Comparison of ENCODE assay signal across 24 cellular contexts in the genomic region with DNA sequence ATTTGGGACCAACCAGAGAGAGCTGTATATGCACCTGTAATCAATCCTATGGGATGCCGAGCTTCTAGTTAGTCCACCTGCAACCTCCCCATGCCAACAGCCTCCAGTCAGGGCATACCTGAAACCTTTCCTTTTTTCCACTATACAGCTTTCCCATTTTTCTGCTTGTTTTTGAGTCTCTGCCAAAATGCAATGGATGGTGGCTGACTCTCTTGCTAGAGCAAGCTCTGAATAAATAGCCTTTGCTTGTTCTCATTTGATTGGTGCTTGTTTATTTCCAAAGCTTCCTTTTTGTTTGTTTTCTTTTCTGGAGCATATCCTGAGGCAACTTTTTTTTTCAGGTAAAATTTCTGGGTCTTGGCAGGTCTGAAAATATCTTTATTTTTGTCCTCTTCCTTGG. TPM values are rescaled to one million over a fixed set of nuclear protein-coding genes. Genes with fewer than 3 reads are reported as not detected.
DNase-seq lines count a peak whose midpoint lies in the region; ATAC-seq, FAIRE-seq and TF ChIP-seq lines count a peak whose summit lies in the region.
"Had no signal": no experiment of that assay in that cellular context is flagged by ENCODE, and none has a peak within 500 bp of the region (broad histone marks: within the 10 kb centered on the region; RNA-seq: fewer than 3 reads in every experiment).

No MANE protein-coding gene starts in this region.

- peaks cover 2% of the 10 kb centered on the region for H3K27me3 Mint-ChIP-seq in T-helper 2 cell treated with Interferon-gamma antibody and Interleukin-4, amounts not matched to agents 5 μg/mL and 100 μg/mL, for 36 hours (ENCODE audit: low read depth)
- no peaks in the 10 kb centered on the region for H3K27me3 Mint-ChIP-seq in naive thymus-derived CD8-positive, alpha-beta T cell
- H3K27me3 Mint-ChIP-seq: naive B cell had no signal

- TF ChIP-seq POLR2A in A549 (IDR thresholded peaks at IDR 0.05; ENCODE audit: low read length) (no peak), endothelial cell of umbilical vein (IDR thresholded peaks at IDR 0.05; ENCODE audit: low read depth, low read length) (no peak)

- H3K27ac ChIP-seq in A549 (peak overlapping the region; percentile 60 to 82; a peak in 5 of 6 replicates), endothelial cell of umbilical vein (ENCODE audit: insufficient read depth, low read depth, low read length) (peak overlapping the region; percentile 73), rectal smooth muscle tissue (ENCODE audit: low read depth, low read length) (peak overlapping the region; percentile 27)
- H3K27ac ChIP-seq: HL-60 had no signal

- H3K36me3 ChIP-seq in endothelial cell of umbilical vein (ENCODE audit: control insufficient read depth in 2 of 2, extremely low read depth in 1 of 2, insufficient read depth in 2 of 2, low read length in 2 of 2) (no peaks in the 10 kb centered on the region), rectal smooth muscle tissue (ENCODE audit: control insufficient read depth, insufficient read depth, low read length) (no peaks in the 10 kb centered on the region)
- H3K36me3 ChIP-seq: heart left ventricle, tibial nerve had no signal

- H3K4me1 ChIP-seq in A549 = peaks cover 30% of the 10 kb centered on the region
- H3K4me1 ChIP-seq in endothelial cell of umbilical vein (ENCODE audit: control insufficient read depth, extremely low read depth, insufficient read depth, low read length) = peaks cover 26% of the 10 kb centered on the region
- H3K4me1 ChIP-seq in rectal smooth muscle tissue (ENCODE audit: control insufficient read depth, insufficient read depth, low read length) = peaks cover 9% of the 10 kb centered on the region

- no peaks in the 10 kb centered on the region for H3K36me3 Mint-ChIP-seq in T-helper 2 cell treated with Interferon-gamma antibody and Interleukin-4, amounts not matched to agents 5 μg/mL and 100 μg/mL, for 36 hours (ENCODE audit: low read depth)
- H3K36me3 Mint-ChIP-seq in naive thymus-derived CD8-positive, alpha-beta T cell = peaks cover 0 to 15% (median 0%) of the 10 kb centered on the region in 3 donors

- H2AFZ ChIP-seq in endothelial cell of umbilical vein (ENCODE audit: low read depth, low read length) = no peak overlapping the region

- H3K4me3 ChIP-seq in A549 (no peak overlapping the region), endothelial cell of umbilical vein (replicated peaks in 1 of 3; ENCODE audit: insufficient read depth in 1 of 3, low read depth in 1 of 3, low read length in 3 of 3) (no peak overlapping the region), rectal smooth muscle tissue (ENCODE audit: low read length) (no peak overlapping the region)
- H3K4me3 ChIP-seq: heart left ventricle, lung, tibial nerve had no signal

- no peaks in the 10 kb centered on the region for H3K79me2 ChIP-seq in endothelial cell of umbilical vein (ENCODE audit: control insufficient read depth, insufficient read depth, low read length)

- no peak overlapping the region for H3K9ac ChIP-seq in endothelial cell of umbilical vein (replicated peaks; ENCODE audit: extremely low read depth, insufficient read depth, low read length)
- H3K9ac ChIP-seq in rectal smooth muscle tissue (ENCODE audit: low read length) = no peak overlapping the region

- ATAC-seq in A549 = no peak
- ATAC-seq in naive thymus-derived CD8-positive, alpha-beta T cell = no peak
- ATAC-seq in GM18868 (IDR thresholded peaks at IDR 0.05; ENCODE audit: unreplicated experiment) = no peak
- ATAC-seq: esophagus mucosa had no signal

- DNase-seq in A549 (ENCODE audit: low read depth in 1 of 2, low spot score in 1 of 2) (no peak), M059J (ENCODE audit: low read depth) (peak; percentile 18), endothelial cell of umbilical vein (ENCODE audit: low read depth, low spot score) (no peak)
- DNase-seq in T-helper 2 cell treated with Interferon-gamma antibody and Interleukin-4, amounts not matched to agents 5 μg/mL and 100 μg/mL, for 36 hours (ENCODE audit: low spot score) = no peak
- DNase-seq in naive thymus-derived CD8-positive, alpha-beta T cell = no peak
- DNase-seq in activated CD4-positive, CD25-positive, alpha-beta regulatory T cell (lab: John Stamatoyannopoulos, UW) = no peak
- DNase-seq: activated CD4-positive, alpha-beta T cell treated with anti-CD3 and anti-CD28 coated beads for 4 hours; CD8-positive, alpha-beta memory T cell; DND-41; heart left ventricle; naive B cell; NCI-H2171; NCI-H774; posterior cingulate gyrus had no signal

- 94% methylated on average over 1 of the region's 1 CpG for WGBS in A549 (ENCODE audit: missing lambda C conversion rate)

- no peak for TF ChIP-seq EP300 in A549 (IDR thresholded peaks at IDR 0.05)

- intact Hi-C loops in endothelial cell of umbilical vein (cut with micrococcal nuclease) = loop anchor here (1.0 kb wide), 1 partner anchor 28 kb away; no protein-coding TSS in a partner anchor

- no peaks in the 10 kb centered on the region for H3K9me1 ChIP-seq in endothelial cell of umbilical vein (replicated peaks; ENCODE audit: control insufficient read depth, extremely low read depth, insufficient read depth, low read length)

- dilution Hi-C loops in endothelial cell of umbilical vein (cut with MboI; ENCODE audit: extremely low pct_ligation_motif_present, low sequenced_read_pairs) = no loop called here

- H3K27me3 ChIP-seq in endothelial cell of umbilical vein (ENCODE audit: control insufficient read depth in 2 of 2, insufficient read depth in 2 of 2, low read length in 2 of 2) = no peaks in the 10 kb centered on the region
- H3K27me3 ChIP-seq in rectal smooth muscle tissue (ENCODE audit: control insufficient read depth, insufficient read depth, low read length) = no peaks in the 10 kb centered on the region
- H3K27me3 ChIP-seq: heart left ventricle, tibial nerve had no signal

- peaks cover 1% of the 10 kb centered on the region for H3K9me3 Mint-ChIP-seq in T-helper 2 cell treated with Interferon-gamma antibody and Interleukin-4, amounts not matched to agents 5 μg/mL and 100 μg/mL, for 36 hours
- peaks cover 0 to 1% (median 0%) of the 10 kb centered on the region in 9 donors for H3K9me3 Mint-ChIP-seq in naive thymus-derived CD8-positive, alpha-beta T cell

- H3K4me1 Mint-ChIP-seq in T-helper 2 cell treated with Interferon-gamma antibody and Interleukin-4, amounts not matched to agents 5 μg/mL and 100 μg/mL, for 36 hours (ENCODE audit: low read depth) = peaks cover 2% of the 10 kb centered on the region
- H3K4me1 Mint-ChIP-seq in naive thymus-derived CD8-positive, alpha-beta T cell = peaks cover 12 to 19% (median 18%) of the 10 kb centered on the region in 4 donors
- H3K4me1 Mint-ChIP-seq: naive B cell had no signal

- peaks cover 7% of the 10 kb centered on the region for H3K9me3 ChIP-seq in A549
- H3K9me3 ChIP-seq in endothelial cell of umbilical vein (replicated peaks; ENCODE audit: control insufficient read depth, insufficient read depth, low read length) = no peaks in the 10 kb centered on the region
- H3K9me3 ChIP-seq: tibial nerve had no signal

- no peak for TF ChIP-seq RAD21 in A549 (conservative IDR thresholded peaks at IDR 0.05 in 1 of 2, IDR thresholded peaks at IDR 0.05 in 1 of 2)

- H3K4me2 ChIP-seq in A549 (peak overlapping the region; percentile 49), endothelial cell of umbilical vein (ENCODE audit: insufficient read depth, low read length) (no peak overlapping the region)

- FAIRE-seq in A549 (lab: Jason Lieb, UNC) = no peak
- FAIRE-seq in endothelial cell of umbilical vein (lab: Jason Lieb, UNC) = no peak
- FAIRE-seq: islet of Langerhans had no signal

- no TSS peak for BruUV-seq in endothelial cell of umbilical vein (replicated peaks; lab: Mats Ljungman, UMichigan)

- POLR2A ChIA-PET in A549 (lab: Yijun Ruan, JAX) = no interaction called here
- POLR2A ChIA-PET in endothelial cell of umbilical vein (lab: Charles Lee) = no interaction called here
- POLR2A ChIA-PET in naive thymus-derived CD8-positive, alpha-beta T cell (lab: Charles Lee) = no interaction called here

- CTCF ChIA-PET in A549 (lab: Yijun Ruan, JAX) = no interaction called here
- CTCF ChIA-PET in endothelial cell of umbilical vein (lab: Charles Lee) = interaction anchor here (1.2 to 1.6 kb wide), 2 partner anchors 25 to 269 kb away, joined by 3 to 5 read pairs; no protein-coding TSS in a partner anchor

- no peak overlapping the region for H3K4me3 Mint-ChIP-seq in T-helper 2 cell treated with Interferon-gamma antibody and Interleukin-4, amounts not matched to agents 5 μg/mL and 100 μg/mL, for 36 hours
- H3K4me3 Mint-ChIP-seq in naive thymus-derived CD8-positive, alpha-beta T cell = no peak overlapping the region
- H3K4me3 Mint-ChIP-seq: CD8-positive, alpha-beta memory T cell; naive B cell had no signal

- H3K27ac Mint-ChIP-seq in T-helper 2 cell treated with Interferon-gamma antibody and Interleukin-4, amounts not matched to agents 5 μg/mL and 100 μg/mL, for 36 hours = no peak overlapping the region
- peak overlapping the region in 1 of 10 donors; percentile 5 for H3K27ac Mint-ChIP-seq in naive thymus-derived CD8-positive, alpha-beta T cell
- H3K27ac Mint-ChIP-seq: activated T-helper 2 cell treated with anti-CD3 and anti-CD28 coated beads, Interferon-gamma antibody, Interleukin-2, Interleukin-4, amounts not matched to agents 10 μg/mL and 5 μg/mL and 100 μg/mL, durations not matched to agents 14 hours and 24 hours and 36 hours; CD8-positive, alpha-beta memory T cell had no signal

- no peaks in the 10 kb centered on the region for H4K20me1 ChIP-seq in endothelial cell of umbilical vein (replicated peaks; ENCODE audit: control insufficient read depth, extremely low read depth, insufficient read depth, low read length)

- TF ChIP-seq CTCF in A549 (IDR thresholded peaks at IDR 0.05) (no peak), endothelial cell of umbilical vein (IDR thresholded peaks at IDR 0.05; ENCODE audit: extremely low read depth in 1 of 2, insufficient read depth in 1 of 2, low read depth in 1 of 2, low read length in 2 of 2) (no peak)

RNA-seq across cellular contexts. Expression of a gene that starts 58.0 kb away (rescaled TPM):
- polyA plus RNA-seq in A549 (2011; rRNA removed) (not detected in 2 replicates), A549 (2017; fragmentation: RNase III; extraction: RNeasy Plus Mini Kit Qiagen cat#74134 plus additional on column Dnase treatment) (not detected in 3 replicates), endothelial cell of umbilical vein (not detected in 2 replicates)
- polyA plus RNA-seq in A549 (2012; cell fraction: cytosol; rRNA removed) = not detected in 2 replicates
- polyA plus RNA-seq in A549 (2012; cell fraction: nucleus; rRNA removed) = not detected in 2 replicates
- 0.17 TPM in 1 of 2 replicates, not detected in the other for polyA minus RNA-seq in A549 (2011; rRNA and poly(A)+ RNA removed)
- not detected in 2 replicates for total RNA-seq in M059J (2014; rRNA removed; shearing (Covaris generic))
- not detected in 2 replicates for total RNA-seq in endothelial cell of umbilical vein
- not detected in 2 replicates for polyA plus RNA-seq in endothelial cell of umbilical vein (2011; cell fraction: cytosol; rRNA removed)
- not detected in 2 replicates for polyA plus RNA-seq in endothelial cell of umbilical vein (2011; cell fraction: nucleus; rRNA removed)
- not detected in 2 replicates for polyA plus RNA-seq in endothelial cell of umbilical vein (2012)
- not detected in 2 replicates for polyA minus RNA-seq in endothelial cell of umbilical vein
- polyA minus RNA-seq in endothelial cell of umbilical vein (2011; cell fraction: cytosol; rRNA and poly(A)+ RNA removed) = not detected
- not detected in 2 replicates for polyA minus RNA-seq in endothelial cell of umbilical vein (2011; cell fraction: nucleus; rRNA and poly(A)+ RNA removed)
- not detected for total RNA-seq in naive thymus-derived CD8-positive, alpha-beta T cell
- not detected for polyA plus RNA-seq in naive thymus-derived CD8-positive, alpha-beta T cell
- total RNA-seq: activated T-helper 2 cell treated with anti-CD3 and anti-CD28 coated beads, Interferon-gamma antibody, Interleukin-2, Interleukin-4, amounts not matched to agents 10 μg/mL and 5 μg/mL and 100 μg/mL, durations not matched to agents 14 hours and 24 hours and 36 hours; cardiac septum; CD8-positive, alpha-beta memory T cell; esophagus mucosa; H4; heart left ventricle; lung; tibial nerve had no signal
- polyA plus RNA-seq: CD8-positive, alpha-beta memory T cell; heart left ventricle; lung had no signal
